22 cellular contexts compared by ENCODE assay signal in the genomic region with DNA sequence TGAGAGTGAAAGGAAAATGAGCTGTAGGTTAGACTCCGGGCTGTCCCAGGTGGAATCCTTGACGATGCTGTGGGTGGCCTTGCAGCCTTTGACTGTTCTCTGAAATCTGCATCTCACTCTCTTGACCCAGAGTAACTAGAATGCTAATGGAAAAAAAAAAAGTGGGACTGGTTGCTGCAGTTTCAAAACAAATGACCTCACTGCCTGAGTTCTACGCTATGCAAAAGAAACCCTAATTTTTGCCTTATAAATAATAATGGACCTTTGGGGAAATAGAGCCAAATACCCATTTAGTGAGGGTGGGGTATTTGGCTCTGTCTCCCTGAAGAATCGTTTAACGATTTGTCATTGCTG.
DNase-seq lines count a peak whose midpoint lies in the region; ATAC-seq and TF ChIP-seq lines count a peak whose summit lies in the region.
"Had no signal": no experiment of that assay in that cellular context is flagged by ENCODE, and none has a peak within 500 bp of the region (broad histone marks: within the 10 kb centered on the region; RNA-seq: fewer than 3 reads in every experiment).

No MANE protein-coding gene starts in this region.

- H3K9me3 ChIP-seq in HUES48 (ENCODE audit: control insufficient read depth, insufficient read depth, low read length) (no peaks in the 10 kb centered on the region), sigmoid colon (no peaks in the 10 kb centered on the region)
- H3K9me3 ChIP-seq: left lung had no signal

- H3K27ac ChIP-seq in HUES48 (ENCODE audit: low read depth, low read length) (peak overlapping the region; percentile 64), sigmoid colon (peak overlapping the region in 3 of 4 donors; percentile 66 to 80 (median 74))
- H3K27ac ChIP-seq: brain microvascular endothelial cell, left lung had no signal

- H3K4me1 ChIP-seq in HUES48 (ENCODE audit: control insufficient read depth, insufficient read depth, low read length): peaks cover 50% of the 10 kb centered on the region
- H3K4me1 ChIP-seq in sigmoid colon: peaks cover 0 to 68% (median 59%) of the 10 kb centered on the region in 4 donors

- H3K4me3 Mint-ChIP-seq in Calu3 (ENCODE audit: low read depth, unreplicated experiment): no peak overlapping the region
- H3K4me3 Mint-ChIP-seq: activated CD4-positive, alpha-beta T cell treated with anti-CD3 and anti-CD28 coated beads for 36 hours; activated naive CD8-positive, alpha-beta T cell; activated T-helper 1 cell treated with anti-CD3 and anti-CD28 coated beads, Interleukin-12 subunit alpha, Interleukin-12 subunit beta, Interleukin-2, Interleukin-4 antibody, amounts not matched to agents 30 ng/mL and 10 ng/mL and 1 ng/mL, durations not matched to agents 14 hours and 24 hours and 36 hours; CD4-positive, alpha-beta memory T cell; stimulated activated naive CD8-positive, alpha-beta T cell treated with anti-CD3 and anti-CD28 coated beads, Interleukin-15, amount 100 ng/mL, for 72 hours had no signal

- no peaks in the 10 kb centered on the region for H3K9me3 Mint-ChIP-seq in Calu3 (ENCODE audit: low read depth, unreplicated experiment)
- H3K9me3 Mint-ChIP-seq: activated T-helper 1 cell treated with anti-CD3 and anti-CD28 coated beads, Interleukin-12 subunit alpha, Interleukin-12 subunit beta, Interleukin-2, Interleukin-4 antibody, amounts not matched to agents 30 ng/mL and 10 ng/mL and 1 ng/mL, durations not matched to agents 14 hours and 24 hours and 36 hours; CD4-positive, alpha-beta memory T cell; stimulated activated naive CD8-positive, alpha-beta T cell treated with anti-CD3 and anti-CD28 coated beads, Interleukin-15, amount 100 ng/mL, for 72 hours had no signal

- H3K36me3 Mint-ChIP-seq in Calu3 (ENCODE audit: insufficient read depth, unreplicated experiment): no peaks in the 10 kb centered on the region
- H3K36me3 Mint-ChIP-seq: activated naive CD8-positive, alpha-beta T cell; CD4-positive, alpha-beta memory T cell had no signal

- H3K36me3 ChIP-seq in HUES48 (ENCODE audit: control insufficient read depth, insufficient read depth, low read length) (no peaks in the 10 kb centered on the region), sigmoid colon (no peaks in the 10 kb centered on the region)
- H3K36me3 ChIP-seq: brain microvascular endothelial cell, left lung had no signal

- CTCF ChIA-PET in Calu3 (lab: Charles Lee): no interaction called here

- H3K4me1 Mint-ChIP-seq in Calu3 (ENCODE audit: low read depth, unreplicated experiment): peaks cover 14% of the 10 kb centered on the region
- H3K4me1 Mint-ChIP-seq: activated CD4-positive, alpha-beta T cell treated with anti-CD3 and anti-CD28 coated beads for 36 hours; CD4-positive, alpha-beta memory T cell; stimulated activated naive CD8-positive, alpha-beta T cell treated with anti-CD3 and anti-CD28 coated beads, Interleukin-15, amount 100 ng/mL, for 72 hours had no signal

- peak; percentile 62 for DNase-seq in AG10803 (ENCODE audit: low read depth)
- DNase-seq in fibroblast of mammary gland (ENCODE audit: low read depth): peak; percentile 47
- DNase-seq in sigmoid colon: peak; percentile 47
- no peak for DNase-seq in cerebellar cortex (ENCODE audit: low spot score)
- no peak for DNase-seq in Calu3
- DNase-seq: activated CD4-positive, alpha-beta T cell treated with anti-CD3 and anti-CD28 coated beads for 36 hours; brain microvascular endothelial cell; CD4-positive, alpha-beta memory T cell; dermis blood vessel endothelial cell; DMS79 treated with DMSO at 0.1 percent for 48 hours; left lung; NCI-H1092; NCI-H2081 treated with DMSO at 0.1 percent for 48 hours; NCI-H510A; RPMI8226; stimulated activated CD4-positive, alpha-beta T cell treated with anti-CD3 and anti-CD28 coated beads, Interleukin-2, amount 100 ng/mL, for 24 hours; stimulated activated naive CD8-positive, alpha-beta T cell treated with anti-CD3 and anti-CD28 coated beads, Interleukin-15, amount 100 ng/mL, for 72 hours had no signal

- 67 to 77% methylated on average over 5 of the region's 5 CpGs for WGBS in sigmoid colon, 2 donors

- intact Hi-C loops in sigmoid colon (cut with DNase I): loop anchor here (2.0 to 5.0 kb wide), 2 partner anchors 37 to 82 kb away; no protein-coding TSS in a partner anchor
- intact Hi-C loops in Calu3 (cut with micrococcal nuclease; ENCODE audit: unreplicated experiment): no loop called here

- ATAC-seq in HG03457 (IDR thresholded peaks at IDR 0.05; ENCODE audit: unreplicated experiment) (no peak), GM21723 (IDR thresholded peaks at IDR 0.05; ENCODE audit: unreplicated experiment) (no peak)
- ATAC-seq: activated CD4-positive, alpha-beta T cell treated with anti-CD3 and anti-CD28 coated beads for 36 hours; left lung; stimulated activated naive CD8-positive, alpha-beta T cell treated with anti-CD3 and anti-CD28 coated beads, Interleukin-15, amount 100 ng/mL, for 72 hours had no signal

- no peak for TF ChIP-seq EP300 in sigmoid colon (IDR thresholded peaks at IDR 0.05)

- H3K9ac ChIP-seq in HUES48 (ENCODE audit: low read depth, low read length): no peak overlapping the region

- H3K27ac Mint-ChIP-seq in Calu3 (ENCODE audit: unreplicated experiment): no peak overlapping the region
- H3K27ac Mint-ChIP-seq: activated CD4-positive, alpha-beta T cell treated with anti-CD3 and anti-CD28 coated beads for 36 hours; activated naive CD8-positive, alpha-beta T cell; activated T-helper 1 cell treated with anti-CD3 and anti-CD28 coated beads, Interleukin-12 subunit alpha, Interleukin-12 subunit beta, Interleukin-2, Interleukin-4 antibody, amounts not matched to agents 30 ng/mL and 10 ng/mL and 1 ng/mL, durations not matched to agents 14 hours and 24 hours and 36 hours; CD4-positive, alpha-beta memory T cell; stimulated activated naive CD8-positive, alpha-beta T cell treated with anti-CD3 and anti-CD28 coated beads, Interleukin-15, amount 100 ng/mL, for 72 hours had no signal

- H3K27me3 ChIP-seq in HUES48 (ENCODE audit: control insufficient read depth, insufficient read depth, low read length) (no peaks in the 10 kb centered on the region), sigmoid colon (no peaks in the 10 kb centered on the region)
- H3K27me3 ChIP-seq: brain microvascular endothelial cell, left lung had no signal

- no peak overlapping the region for H3K4me3 ChIP-seq in AG10803 (ENCODE audit: low read length)
- no peak overlapping the region for H3K4me3 ChIP-seq in HUES48 (ENCODE audit: low read depth, low read length)
- H3K4me3 ChIP-seq in fibroblast of mammary gland (ENCODE audit: control insufficient read depth, low read depth, low read length): no peak overlapping the region
- no peak overlapping the region for H3K4me3 ChIP-seq in sigmoid colon
- H3K4me3 ChIP-seq: left lung had no signal

- TF ChIP-seq POLR2A in sigmoid colon (IDR thresholded peaks at IDR 0.05): no peak

- no TSS peak for BruUV-seq in Calu3 (replicated peaks; lab: Mats Ljungman, UMichigan)

- H3K27me3 Mint-ChIP-seq in Calu3 (ENCODE audit: unreplicated experiment): peaks cover 9% of the 10 kb centered on the region
- H3K27me3 Mint-ChIP-seq: activated CD4-positive, alpha-beta T cell treated with anti-CD3 and anti-CD28 coated beads for 36 hours; activated naive CD8-positive, alpha-beta T cell; stimulated activated naive CD8-positive, alpha-beta T cell treated with anti-CD3 and anti-CD28 coated beads, Interleukin-15, amount 100 ng/mL, for 72 hours had no signal

- TF ChIP-seq CTCF in AG10803 (conservative IDR thresholded peaks at IDR 0.05; ENCODE audit: low read length): no peak
- no peak for TF ChIP-seq CTCF in fibroblast of mammary gland (conservative IDR thresholded peaks at IDR 0.05; ENCODE audit: control insufficient read depth, insufficient read depth, low read depth, low read length)
- no peak for TF ChIP-seq CTCF in sigmoid colon (IDR thresholded peaks at IDR 0.05)
- TF ChIP-seq CTCF in Calu3 (IDR thresholded peaks at IDR 0.05; ENCODE audit: unreplicated experiment): no peak

Comparison
In these comparisons a context has a peak if more than half of its experiments do, and no peak if none do; other contexts are left out.
1. DNase-seq: peak in AG10803 (single experiment), fibroblast of mammary gland (single experiment) and sigmoid colon (single experiment); none in cerebellar cortex (single experiment) and Calu3 (single experiment).